ENCODE assay signal across 7 cellular contexts in the genomic region with DNA sequence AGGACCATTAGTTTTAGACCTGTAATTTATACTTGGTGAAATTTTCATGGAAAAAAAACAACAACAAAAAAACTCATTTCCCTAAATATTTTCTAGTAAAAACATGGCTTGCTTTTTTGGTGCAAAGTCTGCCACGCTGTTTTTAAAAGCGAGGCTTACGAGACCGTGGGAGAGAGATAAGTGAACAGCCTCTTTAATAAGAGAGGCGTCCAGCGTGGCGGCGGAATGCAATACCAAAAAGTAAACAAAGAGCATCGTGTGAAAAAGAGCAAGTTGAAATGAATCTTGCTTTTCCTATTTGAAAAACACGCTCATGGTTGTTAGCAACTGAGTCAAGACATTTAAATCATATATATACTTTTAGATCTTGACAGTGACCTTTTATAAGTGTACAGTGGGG.
"Had no signal": no experiment of that assay in that cellular context is flagged by ENCODE, and none has a peak within 500 bp of the region (broad histone marks: within the 10 kb centered on the region; RNA-seq: fewer than 3 reads in every experiment).

No MANE protein-coding gene starts in this region.

- H3K9me3 ChIP-seq: HAP-1 had no signal

- H3K4me3 ChIP-seq: GM23248, HAP-1 had no signal

- H3K4me1 ChIP-seq: HAP-1 had no signal

- H3K27ac Mint-ChIP-seq: HFFc6, IgD-negative memory B cell had no signal

- H3K27ac ChIP-seq: GM23248, HL-60 had no signal

- H3K36me3 ChIP-seq: HAP-1 had no signal

- DNase-seq: GM23248, GOT3, H7, HFFc6 had no signal

- H2AFZ ChIP-seq: GM23248 had no signal

- H3K9ac ChIP-seq: GM23248 had no signal

- H3K36me3 Mint-ChIP-seq: IgD-negative memory B cell had no signal

- H3K4me3 Mint-ChIP-seq: HFFc6, IgD-negative memory B cell had no signal
